In genomic region chr20:42945595-42945994, GRCh38 we compare ENCODE assay signal across 19 cellular contexts.
DNase-seq lines count a peak whose midpoint lies in the region; ATAC-seq, FAIRE-seq and TF ChIP-seq lines count a peak whose summit lies in the region.
"Had no signal": no experiment of that assay in that cellular context is flagged by ENCODE, and none has a peak within 500 bp of the region (broad histone marks: within the 10 kb centered on the region; RNA-seq: fewer than 3 reads in every experiment).

No MANE protein-coding gene starts in this region.

- in situ Hi-C loops in HepG2 (cut with HindIII; ENCODE audit: extremely low pct_ligation_motif_present, low pct_unique_long_range_greater_than_20kb) = no loop called here

- H3K27ac ChIP-seq in SJCRH30 = peak overlapping the region; percentile 93
- H3K27ac ChIP-seq in HepG2 (ENCODE audit: extremely low read length, insufficient read depth, low read length) = no peak overlapping the region
- no peak overlapping the region for H3K27ac ChIP-seq in smooth muscle cell (ENCODE audit: low read depth)
- H3K27ac ChIP-seq in substantia nigra (ENCODE audit: low read depth, low read length, poor library complexity, severe bottlenecking) = no peak overlapping the region
- H3K27ac ChIP-seq: GM23248 had no signal

- DNase-seq in SJCRH30 (no peak), HepG2 (ENCODE audit: low spot score) (no peak), smooth muscle cell (lab: John Stamatoyannopoulos, UW; ENCODE audit: unreplicated experiment) (no peak), DMS153 treated with DMSO at 0.1 percent for 48 hours (lab: John Stamatoyannopoulos, UW; ENCODE audit: unreplicated experiment) (no peak), Caco-2 (no peak), substantia nigra (lab: John Stamatoyannopoulos, UW) (no peak)
- DNase-seq: C1 segment of cervical spinal cord; CD4-positive, alpha-beta memory T cell; COR-L47; DMS153; DMS79; EL; GDM1; GM23248; H7; HCEC 1CT had no signal

- H3K36me3 ChIP-seq in SJCRH30 = no peaks in the 10 kb centered on the region
- H3K36me3 ChIP-seq in HepG2 (replicated peaks in 1 of 2; ENCODE audit: control insufficient read depth in 1 of 2, insufficient read depth in 2 of 2, low read length in 2 of 2) = no peaks in the 10 kb centered on the region
- H3K36me3 ChIP-seq in smooth muscle cell (ENCODE audit: low read depth) = no peaks in the 10 kb centered on the region
- no peaks in the 10 kb centered on the region for H3K36me3 ChIP-seq in Caco-2 (ENCODE audit: control insufficient read depth, insufficient read depth, low read length)

- H4K20me1 ChIP-seq in HepG2 (ENCODE audit: insufficient read depth, low read length) = no peaks in the 10 kb centered on the region
- H4K20me1 ChIP-seq in smooth muscle cell (ENCODE audit: low read depth) = no peaks in the 10 kb centered on the region

- intact Hi-C loops in HepG2 (cut with micrococcal nuclease; ENCODE audit: unreplicated experiment) = no loop called here
- intact Hi-C loops in Caco-2 (cut with micrococcal nuclease; ENCODE audit: unreplicated experiment) = no loop called here

- H3K36me3 Mint-ChIP-seq in Caco-2 (ENCODE audit: insufficient read depth, unreplicated experiment) = no peaks in the 10 kb centered on the region
- H3K36me3 Mint-ChIP-seq: CD4-positive, alpha-beta memory T cell had no signal

- H3K9ac ChIP-seq in HepG2 (ENCODE audit: insufficient read depth, low read depth, low read length) = no peak overlapping the region
- no peak overlapping the region for H3K9ac ChIP-seq in smooth muscle cell (ENCODE audit: low read depth)
- H3K9ac ChIP-seq: GM23248 had no signal

- H3K4me3 Mint-ChIP-seq in Caco-2 (ENCODE audit: unreplicated experiment) = no peak overlapping the region
- H3K4me3 Mint-ChIP-seq: CD4-positive, alpha-beta memory T cell had no signal

- no peak for TF ChIP-seq RAD21 in HepG2 (CRISPR knock-in tag; IDR thresholded peaks at IDR 0.05)

- no peak for TF ChIP-seq CTCF in HepG2 (CRISPR knock-in tag; IDR thresholded peaks at IDR 0.05)
- no peak for TF ChIP-seq CTCF in smooth muscle cell (IDR thresholded peaks at IDR 0.05; ENCODE audit: borderline replicate concordance, insufficient read depth, poor library complexity, severe bottlenecking)
- TF ChIP-seq CTCF in Caco-2 (IDR thresholded peaks at IDR 0.05; ENCODE audit: insufficient read depth in 1 of 2, low read depth in 1 of 2, low read length in 1 of 2, severe bottlenecking in 1 of 2, unreplicated experiment in 1 of 2) = no peak

- no peak overlapping the region for H3K4me2 ChIP-seq in HepG2 (ENCODE audit: low read depth, low read length)
- peak overlapping the region; percentile 75 for H3K4me2 ChIP-seq in smooth muscle cell

- no peak for ATAC-seq in HepG2
- ATAC-seq: GM12878 had no signal

- H3K79me2 ChIP-seq in HepG2 (ENCODE audit: insufficient read depth, low read length) = no peaks in the 10 kb centered on the region
- H3K79me2 ChIP-seq in smooth muscle cell (ENCODE audit: low read depth) = no peaks in the 10 kb centered on the region

- H3K27me3 ChIP-seq in SJCRH30 = no peaks in the 10 kb centered on the region
- 0 out of 5 replicates have a peak, but pooled peaks cover 0 to 1% of the 10 kb centered on the region in 2 experiments for H3K27me3 ChIP-seq in HepG2 (ENCODE audit: control insufficient read depth in 1 of 2, insufficient read depth in 2 of 2, low read length in 2 of 2)
- no peaks in the 10 kb centered on the region for H3K27me3 ChIP-seq in smooth muscle cell (ENCODE audit: low read depth)
- H3K27me3 ChIP-seq in Caco-2 (replicated peaks; ENCODE audit: control insufficient read depth, insufficient read depth, low read length) = no peaks in the 10 kb centered on the region

- FAIRE-seq in HepG2 (lab: Jason Lieb, UNC) = no peak
- FAIRE-seq: GM12878, GM19239, H1 had no signal

- CTCF ChIA-PET in HepG2 (lab: Yijun Ruan, JAX; ENCODE audit: low intra/inter-chr PET ratio, low total read pairs) (no interaction called here), Caco-2 (lab: Charles Lee) (no interaction called here)

- H3K4me1 ChIP-seq in SJCRH30 = peaks cover 44% of the 10 kb centered on the region
- no peaks in the 10 kb centered on the region for H3K4me1 ChIP-seq in HepG2 (ENCODE audit: insufficient read depth, low read length)
- no peaks in the 10 kb centered on the region for H3K4me1 ChIP-seq in smooth muscle cell (ENCODE audit: low read depth)
- H3K4me1 ChIP-seq in Caco-2 = no peaks in the 10 kb centered on the region; the same call in 1 of the 2 replicates

- no peak overlapping the region for H3K27ac Mint-ChIP-seq in Caco-2 (ENCODE audit: unreplicated experiment)
- H3K27ac Mint-ChIP-seq: CD4-positive, alpha-beta memory T cell had no signal

- H3K27me3 Mint-ChIP-seq in Caco-2 (ENCODE audit: insufficient read depth, unreplicated experiment) = no peaks in the 10 kb centered on the region

- TF ChIP-seq EP300 in HepG2 (IDR thresholded peaks at IDR 0.05; ENCODE audit: low read depth in 2 of 2, low read length in 2 of 2) (no peak), HepG2 (CRISPR knock-in tag; IDR thresholded peaks at IDR 0.05; ENCODE audit: borderline replicate concordance) (no peak)

- TF ChIP-seq POLR2A in HepG2 (IDR thresholded peaks at IDR 0.05; ENCODE audit: insufficient read depth in 1 of 2, low read depth in 2 of 2, low read length in 2 of 2) = no peak

- 25% methylated on average over 5 of the region's 5 CpGs for WGBS in HepG2 (ENCODE audit: low lambda C conversion rate)
- 71% methylated on average over 5 of the region's 5 CpGs for WGBS in smooth muscle cell (ENCODE audit: low lambda C conversion rate)

- H3K4me3 ChIP-seq in SJCRH30 (no peak overlapping the region), HepG2 (replicated peaks in 1 of 3; ENCODE audit: insufficient read depth in 1 of 3, low read depth in 2 of 3, low read length in 3 of 3) (no peak overlapping the region), smooth muscle cell (no peak overlapping the region), Caco-2 (ENCODE audit: low read depth, low read length) (no peak overlapping the region)
- H3K4me3 ChIP-seq: GM12878, GM23248 had no signal

- H3K9me3 Mint-ChIP-seq in Caco-2 (ENCODE audit: unreplicated experiment) = peaks cover 20% of the 10 kb centered on the region

- H3K4me1 Mint-ChIP-seq in Caco-2 (ENCODE audit: low read depth, unreplicated experiment) = no peaks in the 10 kb centered on the region
- H3K4me1 Mint-ChIP-seq: CD4-positive, alpha-beta memory T cell had no signal

- BruUV-seq in HepG2 (replicated peaks; lab: Mats Ljungman, UMichigan) (no TSS peak), Caco-2 (replicated peaks; lab: Mats Ljungman, UMichigan) (no TSS peak)

- H3K9me3 ChIP-seq in SJCRH30 (replicated peaks) (peaks cover 9% of the 10 kb centered on the region; the same call in 1 of the 2 replicates), HepG2 (ENCODE audit: low read length) (peaks cover 31% of the 10 kb centered on the region), smooth muscle cell (replicated peaks; ENCODE audit: low read depth) (no peaks in the 10 kb centered on the region), Caco-2 (no peaks in the 10 kb centered on the region)

- H3F3A ChIP-seq in smooth muscle cell (ENCODE audit: low read depth) = no peaks in the 10 kb centered on the region

- POLR2A ChIA-PET in HepG2 (lab: Yijun Ruan, JAX) = no interaction called here
- POLR2A ChIA-PET in Caco-2 (lab: Charles Lee) = no interaction called here

- H2AFZ ChIP-seq in HepG2 (ENCODE audit: low read length) = no peak overlapping the region
- no peak overlapping the region for H2AFZ ChIP-seq in smooth muscle cell (ENCODE audit: low read depth)
- H2AFZ ChIP-seq: GM23248 had no signal

TF ChIP-seq in HepG2, 621 proteins besides CTCF, POLR2A, EP300 and RAD21:
- TF ChIP-seq CEBPB (IDR thresholded peaks at IDR 0.05; ENCODE audit: borderline replicate concordance, low read depth, low read length) (peak; percentile 81), MIER3 (CRISPR knock-in tag; IDR thresholded peaks at IDR 0.05; ENCODE audit: borderline replicate concordance) (no peak)
TF ChIP-seq in HepG2: peak in this region for 1.
